7 cellular contexts compared by ENCODE assay signal in the genomic region with DNA sequence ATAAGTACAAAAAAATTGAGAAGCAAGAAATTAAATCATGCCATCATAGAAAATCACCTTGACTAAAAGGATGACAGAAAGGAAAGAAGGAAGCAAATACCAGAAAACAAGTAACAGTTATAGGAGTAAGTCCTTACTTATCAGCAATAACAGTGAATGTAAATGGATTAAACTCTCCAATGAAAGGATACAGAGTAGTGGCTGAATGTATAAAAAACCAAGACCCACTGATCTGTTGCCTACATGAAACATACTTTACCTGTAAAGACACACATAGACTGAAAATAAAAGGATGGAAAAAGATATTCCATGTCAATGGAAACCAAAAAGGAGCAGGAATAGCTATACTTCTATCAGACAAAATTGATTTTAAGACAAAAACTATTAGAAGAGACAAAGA.
"Had no signal": no experiment of that assay in that cellular context is flagged by ENCODE, and none has a peak within 500 bp of the region (broad histone marks: within the 10 kb centered on the region; RNA-seq: fewer than 3 reads in every experiment).

No MANE protein-coding gene starts in this region.

- H3K4me3 Mint-ChIP-seq: GM23338, H9, HFFc6, IgD-negative memory B cell had no signal

- H3K27me3 Mint-ChIP-seq: IgD-negative memory B cell had no signal

- H3K27ac Mint-ChIP-seq: GM23338, H9, HFFc6 had no signal

- DNase-seq: H9, HCEC 1CT, HFFc6, KG1 had no signal

- H3K9me3 Mint-ChIP-seq: HFFc6 had no signal

- ATAC-seq: GM23338, HepG2 had no signal
